31 cellular contexts compared by ENCODE assay signal in genomic region chr7:129597672-129598071, GRCh38. TPM values are rescaled to one million over a fixed set of nuclear protein-coding genes. Genes with fewer than 3 reads are reported as not detected.
DNase-seq lines count a peak whose midpoint lies in the region; ATAC-seq, FAIRE-seq and TF ChIP-seq lines count a peak whose summit lies in the region.
"Had no signal": no experiment of that assay in that cellular context is flagged by ENCODE, and none has a peak within 500 bp of the region (broad histone marks: within the 10 kb centered on the region; RNA-seq: fewer than 3 reads in every experiment).

No MANE protein-coding gene starts in this region.

- TF ChIP-seq POLR2A in HepG2 (IDR thresholded peaks at IDR 0.05; ENCODE audit: insufficient read depth in 1 of 2, low read depth in 2 of 2, low read length in 2 of 2) (no peak), right lobe of liver (IDR thresholded peaks at IDR 0.05) (no peak)

- no peak for TF ChIP-seq EP300 in HepG2 (IDR thresholded peaks at IDR 0.05; ENCODE audit: low read depth in 2 of 2, low read length in 2 of 2)
- TF ChIP-seq EP300 in HepG2 (CRISPR knock-in tag; IDR thresholded peaks at IDR 0.05; ENCODE audit: borderline replicate concordance) = no peak

- H3K4me2 ChIP-seq in HepG2 (ENCODE audit: low read depth, low read length) = no peak overlapping the region
- H3K4me2 ChIP-seq: A549; BLaER1; BLaER1 treated with 17β-estradiol and CSF1 and Interleukin-3, amounts not matched to agents 10 nM and 100 nM had no signal

- H3K27ac ChIP-seq in HepG2 (ENCODE audit: extremely low read length, insufficient read depth, low read length) (no peak overlapping the region), right lobe of liver (no peak overlapping the region), HEK293 (ENCODE audit: extremely low read depth, low read depth, low read length) (no peak overlapping the region)
- H3K27ac ChIP-seq: 22Rv1; A549; BLaER1; BLaER1 treated with 17β-estradiol and CSF1 and Interleukin-3, amounts not matched to agents 10 nM and 100 nM; C4-2B had no signal

- intact Hi-C loops in HepG2 (cut with micrococcal nuclease; ENCODE audit: unreplicated experiment) = no loop called here
- intact Hi-C loops in right lobe of liver (cut with DNase I) = no loop called here

- no peak for ATAC-seq in HepG2
- no peak for ATAC-seq in right lobe of liver
- ATAC-seq: A549; CD8-positive, alpha-beta T cell had no signal

- no peaks in the 10 kb centered on the region for H3K36me3 ChIP-seq in HepG2 (replicated peaks in 1 of 2; ENCODE audit: control insufficient read depth in 1 of 2, insufficient read depth in 2 of 2, low read length in 2 of 2)
- no peaks in the 10 kb centered on the region for H3K36me3 ChIP-seq in right lobe of liver
- H3K36me3 ChIP-seq in HEK293 (ENCODE audit: control insufficient read depth in 2 of 2, insufficient read depth in 1 of 2, low read length in 2 of 2) = no peaks in the 10 kb centered on the region
- H3K36me3 ChIP-seq: BE2C; BLaER1; BLaER1 treated with 17β-estradiol and CSF1 and Interleukin-3, amounts not matched to agents 10 nM and 100 nM had no signal

- in situ Hi-C loops in HepG2 (cut with HindIII; ENCODE audit: extremely low pct_ligation_motif_present, low pct_unique_long_range_greater_than_20kb) (no loop called here), GM13976 (cut with MboI; ENCODE audit: low sequenced_read_pairs, unreplicated experiment) (no loop called here)

- no peaks in the 10 kb centered on the region for H4K20me1 ChIP-seq in HepG2 (ENCODE audit: insufficient read depth, low read length)
- H4K20me1 ChIP-seq: BLaER1; BLaER1 treated with 17β-estradiol and CSF1 and Interleukin-3, amounts not matched to agents 10 nM and 100 nM had no signal

- no peak overlapping the region for H3K9ac ChIP-seq in HepG2 (ENCODE audit: insufficient read depth, low read depth, low read length)
- H3K9ac ChIP-seq: BLaER1; BLaER1 treated with 17β-estradiol and CSF1 and Interleukin-3, amounts not matched to agents 10 nM and 100 nM had no signal

- no peaks in the 10 kb centered on the region for H3K27me3 ChIP-seq in HepG2 (ENCODE audit: control insufficient read depth in 1 of 2, insufficient read depth in 2 of 2, low read length in 2 of 2)
- H3K27me3 ChIP-seq in right lobe of liver = no peaks in the 10 kb centered on the region
- H3K27me3 ChIP-seq: BE2C; BLaER1; BLaER1 treated with 17β-estradiol and CSF1 and Interleukin-3, amounts not matched to agents 10 nM and 100 nM had no signal

- H2AFZ ChIP-seq in HepG2 (ENCODE audit: low read length) = no peak overlapping the region

- FAIRE-seq in HepG2 (lab: Jason Lieb, UNC) = peak; percentile 36
- FAIRE-seq: A204.1, A549, D721Med had no signal

- no peak for TF ChIP-seq RAD21 in HepG2 (CRISPR knock-in tag; IDR thresholded peaks at IDR 0.05)

- POLR2A ChIA-PET in HepG2 (lab: Yijun Ruan, JAX) = no interaction called here
- POLR2A ChIA-PET in HEK293 (lab: Yijun Ruan, JAX) = interaction anchor here (0.7 to 1.1 kb wide), 2 partner anchors 10 to 40 kb away, joined by 3 to 4 read pairs; no protein-coding TSS in a partner anchor

- H3K4me1 ChIP-seq in HepG2 (ENCODE audit: insufficient read depth, low read length) = peaks cover 9% of the 10 kb centered on the region
- H3K4me1 ChIP-seq in right lobe of liver = no peaks in the 10 kb centered on the region
- no peaks in the 10 kb centered on the region for H3K4me1 ChIP-seq in HEK293 (ENCODE audit: control insufficient read depth, insufficient read depth, low read length)
- H3K4me1 ChIP-seq: BE2C, Caco-2 had no signal

- no TSS peak for BruUV-seq in HepG2 (replicated peaks; lab: Mats Ljungman, UMichigan)

- CTCF ChIA-PET in HepG2 (lab: Yijun Ruan, JAX; ENCODE audit: low intra/inter-chr PET ratio, low total read pairs) = no interaction called here
- CTCF ChIA-PET in HEK293 (lab: Yijun Ruan, JAX) = interaction anchor here (0.6 to 2.1 kb wide), 4 partner anchors 8 to 678 kb away, joined by 3 to 8 read pairs (median 6); no protein-coding TSS in a partner anchor

- DNase-seq in HepG2 (ENCODE audit: low spot score) (no peak), right lobe of liver (no peak), GM13976 (ENCODE audit: low spot score) (no peak)
- DNase-seq: 8988T; ACHN; AML-193; BE2C; C1 segment of cervical spinal cord; Caco-2; Calu3; CD4-positive, alpha-beta memory T cell; CD4-positive, alpha-beta T cell; CD4-positive, CD25-positive, alpha-beta regulatory T cell; CD8-positive, alpha-beta memory T cell; CD8-positive, alpha-beta T cell; COR-L47; DMS 273 treated with DMSO at 0.1 percent for 48 hours; DMS153; DMS53; DMS79; DMS79 treated with DMSO at 0.1 percent for 48 hours; DND-41; EL had no signal

- H3K9me3 ChIP-seq in HepG2 (ENCODE audit: low read length) (no peaks in the 10 kb centered on the region), right lobe of liver (no peaks in the 10 kb centered on the region), HEK293 (ENCODE audit: control insufficient read depth, insufficient read depth, low read depth, low read length) (no peaks in the 10 kb centered on the region)
- H3K9me3 ChIP-seq: A549; BE2C; BLaER1; BLaER1 treated with 17β-estradiol and CSF1 and Interleukin-3, amounts not matched to agents 10 nM and 100 nM; Caco-2 had no signal

- no peak overlapping the region for H3K4me3 ChIP-seq in HepG2 (replicated peaks in 1 of 3; ENCODE audit: insufficient read depth in 1 of 3, low read depth in 2 of 3, low read length in 3 of 3)
- no peak overlapping the region for H3K4me3 ChIP-seq in right lobe of liver
- no peak overlapping the region for H3K4me3 ChIP-seq in HEK293 (ENCODE audit: low read depth, low read length)
- H3K4me3 ChIP-seq: A549; BLaER1; BLaER1 treated with 17β-estradiol and CSF1 and Interleukin-3, amounts not matched to agents 10 nM and 100 nM had no signal

- H3K79me2 ChIP-seq in HepG2 (ENCODE audit: insufficient read depth, low read length) = no peaks in the 10 kb centered on the region

- no peak for TF ChIP-seq CTCF in HepG2 (CRISPR knock-in tag; IDR thresholded peaks at IDR 0.05)
- TF ChIP-seq CTCF in right lobe of liver (IDR thresholded peaks at IDR 0.05) = no peak
- no peak for TF ChIP-seq CTCF in HEK293 (tag by site-specific recombination; IDR thresholded peaks at IDR 0.05)
- no peak for TF ChIP-seq CTCF in GM13976 (IDR thresholded peaks at IDR 0.05; ENCODE audit: borderline replicate concordance, control extremely low read depth, extremely low read depth, insufficient read depth, missing control alignments)

TF ChIP-seq in HepG2, 621 proteins besides CTCF, POLR2A, EP300 and RAD21 (continues in another document):
- no peak for TF ChIP-seq ZBTB33 (CRISPR knock-in tag; IDR thresholded peaks at IDR 0.05)

TF ChIP-seq in HEK293, 187 proteins besides CTCF, POLR2A, EP300 and RAD21:
- TF ChIP-seq ZNF366 (tag by site-specific recombination; conservative IDR thresholded peaks at IDR 0.05) (peak; percentile 79), ZNF23 (tag by site-specific recombination; IDR thresholded peaks at IDR 0.05; ENCODE audit: borderline replicate concordance) (no peak)

RNA-seq across cellular contexts. Expression of gene NRF1, which starts 13.8 kb away (rescaled TPM):
- total RNA-seq in HepG2 (2016; rRNA removed; fragmentation: Illumina TruSeq; extraction: Trizol) = 10.1 and 16.2 TPM in 2 replicates
- 10.9 TPM in 2 replicates for total RNA-seq in HepG2 (2016; cell fraction: cytosol; rRNA removed; fragmentation: Illumina TruSeq; extraction: Trizol; ENCODE audit: low read depth)
- 10.6 and 17.7 TPM in 2 replicates for total RNA-seq in HepG2 (2016; cell fraction: insoluble cytoplasmic fraction; rRNA removed; fragmentation: Illumina TruSeq; extraction: Trizol)
- 9.0 and 11.3 TPM in 2 replicates for total RNA-seq in HepG2 (2016; cell fraction: membrane; rRNA removed; fragmentation: Illumina TruSeq; extraction: Trizol)
- 17.2 and 20.8 TPM in 2 replicates for total RNA-seq in HepG2 (2016; cell fraction: nucleus; rRNA removed; fragmentation: Illumina TruSeq; extraction: Trizol)
- 9.3 and 11.0 TPM in 2 replicates for polyA plus RNA-seq in HepG2 (2011; rRNA removed)
- 8.8 and 9.7 TPM in 2 replicates for polyA plus RNA-seq in HepG2 (2011; cell fraction: cytosol; rRNA removed)
- polyA plus RNA-seq in HepG2 (2011; cell fraction: nucleus; rRNA removed) = 13.7 and 15.4 TPM in 2 replicates
- 7.3 and 7.6 TPM in 2 replicates for polyA plus RNA-seq in HepG2 (2012)
- 1.5 and 1.6 TPM in 2 replicates for polyA plus RNA-seq in HepG2 (2016; cell fraction: cytosol; fragmentation: Illumina TruSeq; extraction: Trizol; ENCODE audit: low read depth)
- polyA plus RNA-seq in HepG2 (2016; cell fraction: insoluble cytoplasmic fraction; fragmentation: Illumina TruSeq; extraction: Trizol; ENCODE audit: low read depth) = 14.0 and 14.7 TPM in 2 replicates
- polyA plus RNA-seq in HepG2 (2016; cell fraction: membrane; fragmentation: Illumina TruSeq; extraction: Trizol; ENCODE audit: low read depth) = 3.5 and 4.0 TPM in 2 replicates
- 17.5 and 20.4 TPM in 2 replicates for polyA plus RNA-seq in HepG2 (2016; cell fraction: nucleus; fragmentation: Illumina TruSeq; extraction: Trizol; ENCODE audit: insufficient read depth, low read depth)
- polyA minus RNA-seq in HepG2 (2011; rRNA and poly(A)+ RNA removed; ENCODE audit: low replicate concordance) = 33.4 and 59.8 TPM in 2 replicates
- 8.1 and 8.9 TPM in 2 replicates for polyA minus RNA-seq in HepG2 (2011; cell fraction: cytosol; rRNA and poly(A)+ RNA removed)
- 27.0 and 28.1 TPM in 2 replicates for polyA minus RNA-seq in HepG2 (2011; cell fraction: nucleus; rRNA and poly(A)+ RNA removed)
- 1 to 10 TPM; 3.9 to 6.8 (median 5.3) TPM for total RNA-seq in right lobe of liver
